8 cellular contexts compared by ENCODE assay signal in genomic region chr1:5991784-5992033, GRCh38. TPM values are rescaled to one million over a fixed set of nuclear protein-coding genes. Genes with fewer than 3 reads are reported as not detected.
A peak's percentile ranks its signal among the peaks of the same experiment; 100 is the strongest.
DNase-seq lines count a peak whose midpoint lies in the region; ATAC-seq and TF ChIP-seq lines count a peak whose summit lies in the region.

No MANE protein-coding gene starts in this region.

- peak overlapping the region; percentile 88 for H3K27ac ChIP-seq in ACC112 (ENCODE audit: low read depth, low read length)
- H3K27ac ChIP-seq in heart left ventricle: peak overlapping the region; percentile 81 to 96 (median 88)

- H3K27ac Mint-ChIP-seq in activated CD4-positive, alpha-beta memory T cell treated with anti-CD3 and anti-CD28 coated beads, Interleukin-2, amount 10 ng/mL, durations not matched to agents 7 days and 5 days: no peak overlapping the region

- peak overlapping the region; percentile 99 for H3K4me3 Mint-ChIP-seq in activated CD4-positive, alpha-beta memory T cell treated with anti-CD3 and anti-CD28 coated beads, Interleukin-2, amount 10 ng/mL, durations not matched to agents 7 days and 5 days

- H3K4me3 ChIP-seq in ACC112 (ENCODE audit: low read depth, low read length): peak overlapping the region; percentile 99
- H3K4me3 ChIP-seq in heart left ventricle: peak overlapping the region; percentile 30 to 95 (median 82)
- peak overlapping the region; percentile 81 for H3K4me3 ChIP-seq in skeletal muscle cell (ENCODE audit: low read depth, low read length)

- POLR2A ChIA-PET in activated CD4-positive, alpha-beta memory T cell treated with anti-CD3 and anti-CD28 coated beads, Interleukin-2, amount 10 ng/mL, durations not matched to agents 7 days and 5 days (lab: Charles Lee): interaction anchor here (3.7 to 5.8 kb wide), 2 partner anchors 36 to 38 kb away, joined by 18 to 136 read pairs; no protein-coding TSS in a partner anchor

- peaks cover 6% of the 10 kb centered on the region for H3K79me2 ChIP-seq in ACC112 (ENCODE audit: control insufficient read depth, insufficient read depth, low read length, unreplicated experiment)

- intact Hi-C loops in heart left ventricle (cut with DNase I): no loop called here

- H3K4me1 Mint-ChIP-seq in activated CD4-positive, alpha-beta memory T cell treated with anti-CD3 and anti-CD28 coated beads, Interleukin-2, amount 10 ng/mL, durations not matched to agents 7 days and 5 days: peaks cover 34% of the 10 kb centered on the region

- peak; percentile 63 for DNase-seq in activated CD4-positive, alpha-beta memory T cell treated with anti-CD3 and anti-CD28 coated beads, Interleukin-2, amount 10 ng/mL, durations not matched to agents 7 days and 5 days
- DNase-seq in heart left ventricle (peak in 1 of 5 donors; percentile 81), skeletal muscle cell (ENCODE audit: low read depth) (no peak), putamen (ENCODE audit: low spot score) (no peak)

- peaks cover 11% of the 10 kb centered on the region for H3K4me1 ChIP-seq in ACC112 (ENCODE audit: control insufficient read depth, insufficient read depth, low read length, unreplicated experiment)
- H3K4me1 ChIP-seq in heart left ventricle: peaks cover 4 to 37% (median 17%) of the 10 kb centered on the region in 12 donors

- TF ChIP-seq POLR2A in heart left ventricle (IDR thresholded peaks at IDR 0.05): no peak

- H2AFZ ChIP-seq in ACC112 (ENCODE audit: low read length, unreplicated experiment): peak overlapping the region; percentile 92

- no peaks in the 10 kb centered on the region for H3K9me3 Mint-ChIP-seq in activated CD4-positive, alpha-beta memory T cell treated with anti-CD3 and anti-CD28 coated beads, Interleukin-2, amount 10 ng/mL, durations not matched to agents 7 days and 5 days

- CTCF ChIA-PET in activated CD4-positive, alpha-beta memory T cell treated with anti-CD3 and anti-CD28 coated beads, Interleukin-2, amount 10 ng/mL, durations not matched to agents 7 days and 5 days (lab: Charles Lee): no interaction called here

- H3K27me3 Mint-ChIP-seq in activated CD4-positive, alpha-beta memory T cell treated with anti-CD3 and anti-CD28 coated beads, Interleukin-2, amount 10 ng/mL, durations not matched to agents 7 days and 5 days: no peaks in the 10 kb centered on the region

- H3K27me3 ChIP-seq in ACC112 (ENCODE audit: insufficient read depth, low read length) (no peaks in the 10 kb centered on the region), heart left ventricle (no peaks in the 10 kb centered on the region)

- ATAC-seq in GM18870 (IDR thresholded peaks at IDR 0.05; ENCODE audit: unreplicated experiment) (peak; percentile 3), HG03159 (IDR thresholded peaks at IDR 0.05; ENCODE audit: unreplicated experiment) (peak; percentile 12), heart left ventricle (peak in 2 of 4 donors; percentile 47 to 48), HG02623 (IDR thresholded peaks at IDR 0.05; ENCODE audit: unreplicated experiment) (no peak)

- H3K9me3 ChIP-seq in heart left ventricle: no peaks in the 10 kb centered on the region

- H3K36me3 ChIP-seq in ACC112 (ENCODE audit: insufficient read depth, low read length) (no peaks in the 10 kb centered on the region), heart left ventricle (peaks cover 0 to 7% (median 0%) of the 10 kb centered on the region in 9 donors)

- TF ChIP-seq CTCF in heart left ventricle (IDR thresholded peaks at IDR 0.05): no peak

- WGBS in heart left ventricle, 4 donors: 0 to 1% (median 0%) methylated on average over 5 to 22 of the region's 22 CpGs

- H3K36me3 Mint-ChIP-seq in activated CD4-positive, alpha-beta memory T cell treated with anti-CD3 and anti-CD28 coated beads, Interleukin-2, amount 10 ng/mL, durations not matched to agents 7 days and 5 days (ENCODE audit: low read depth): peaks cover 26% of the 10 kb centered on the region

RNA-seq across cellular contexts. Expression of gene NPHP4, which starts 0.5 kb away (rescaled TPM):
- total RNA-seq in activated CD4-positive, alpha-beta memory T cell treated with anti-CD3 and anti-CD28 coated beads, Interleukin-2, amount 10 ng/mL, durations not matched to agents 7 days and 5 days: 10 to 100 TPM; 18.1 to 19.1 TPM
- 1 to 10 TPM; 2.5 to 6.3 (median 3.6) TPM for total RNA-seq in heart left ventricle
- 1 to 10 TPM; 2.1 to 3.1 TPM for polyA plus RNA-seq in heart left ventricle

RNA-seq across cellular contexts. Expression of gene KCNAB2, which starts 54.0 kb away (rescaled TPM):
- 100 to 1,000 TPM; 284 to 286 TPM for total RNA-seq in activated CD4-positive, alpha-beta memory T cell treated with anti-CD3 and anti-CD28 coated beads, Interleukin-2, amount 10 ng/mL, durations not matched to agents 7 days and 5 days
- total RNA-seq in heart left ventricle: 10 to 100 TPM; 22.7 to 51.4 (median 30.3) TPM
- polyA plus RNA-seq in heart left ventricle: 10 to 100 TPM; 10.7 to 17.1 TPM

Comparison
In these comparisons a context has a peak if more than half of its experiments do, and no peak if none do; other contexts are left out.
1. RNA of gene KCNAB2, which starts 54.0 kb away (total RNA-seq): 284 to 286 TPM in activated CD4-positive, alpha-beta memory T cell treated with anti-CD3 and anti-CD28 coated beads, Interleukin-2, amount 10 ng/mL, durations not matched to agents 7 days and 5 days; 22.7 to 51.4 TPM in heart left ventricle; every median in the first group is over 4 times any median in the second.
2. Peak in every context shown above with its lines, with median percentiles within 50 percentile points of each other: H3K4me3 ChIP-seq.